In the genomic region with DNA sequence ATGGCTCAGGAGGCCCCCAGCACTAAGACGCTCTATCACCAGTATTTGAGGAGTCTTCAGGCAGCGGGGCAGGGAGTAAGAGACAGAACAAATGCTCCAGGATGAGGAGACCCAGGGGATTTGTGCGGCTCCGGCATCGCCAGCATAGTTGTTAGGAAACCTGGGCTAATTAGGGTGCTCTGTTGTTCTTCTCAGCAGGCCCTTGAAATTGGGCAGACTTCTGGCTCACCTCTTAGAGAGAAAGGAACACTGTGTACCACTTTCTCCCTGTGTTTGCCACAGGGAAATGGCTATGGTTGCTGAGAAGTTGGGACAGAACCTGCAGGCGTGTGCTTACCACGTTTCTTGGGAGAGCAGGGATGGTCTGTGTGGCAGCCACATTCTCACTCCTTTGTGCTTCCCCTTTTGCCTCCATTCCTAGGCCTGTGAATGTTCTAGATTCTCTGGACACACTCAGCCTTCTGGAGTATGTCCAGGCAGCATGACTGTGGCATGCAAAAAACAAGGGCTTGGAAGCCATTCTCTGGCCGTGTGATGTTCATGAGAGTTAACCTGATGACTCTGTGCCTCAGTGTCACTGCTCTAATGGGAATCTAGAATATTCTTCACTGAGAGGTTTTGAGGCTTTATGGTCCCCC, we compare ENCODE assay signal across 11 cellular contexts.
A peak's percentile ranks its signal among the peaks of the same experiment; 100 is the strongest.
DNase-seq lines count a peak whose midpoint lies in the region; ATAC-seq and TF ChIP-seq lines count a peak whose summit lies in the region.
"Had no signal": no experiment of that assay in that cellular context is flagged by ENCODE, and none has a peak within 500 bp of the region (broad histone marks: within the 10 kb centered on the region; RNA-seq: fewer than 3 reads in every experiment).

No MANE protein-coding gene starts in this region.

- H3K36me3 Mint-ChIP-seq in CD4-positive, CD25-positive, alpha-beta regulatory T cell: peaks cover 20% of the 10 kb centered on the region
- peaks cover 6% of the 10 kb centered on the region for H3K36me3 Mint-ChIP-seq in central memory CD8-positive, alpha-beta T cell (ENCODE audit: insufficient read depth)

- peak overlapping the region; percentile 49 to 80 (median 53) for H3K27ac Mint-ChIP-seq in CD4-positive, CD25-positive, alpha-beta regulatory T cell
- peak overlapping the region; percentile 18 for H3K27ac Mint-ChIP-seq in central memory CD8-positive, alpha-beta T cell (ENCODE audit: low read depth)
- H3K27ac Mint-ChIP-seq: activated naive CD4-positive, alpha-beta T cell treated with anti-CD3 and anti-CD28 coated beads, Interleukin-2, amount 10 ng/mL, durations not matched to agents 7 days and 5 days had no signal

- intact Hi-C loops in spleen (cut with DNase I; ENCODE audit: low total_unique reads): no loop called here

- H3K27me3 ChIP-seq in CD4-positive, CD25-positive, alpha-beta regulatory T cell (ENCODE audit: control insufficient read depth, insufficient read depth, low read length): no peaks in the 10 kb centered on the region
- H3K27me3 ChIP-seq in HL-60 (ENCODE audit: insufficient read depth, poor library complexity, severe bottlenecking): no peaks in the 10 kb centered on the region
- no peaks in the 10 kb centered on the region for H3K27me3 ChIP-seq in neutrophil
- H3K27me3 ChIP-seq in spleen (replicated peaks in 1 of 7): no peaks in the 10 kb centered on the region

- peaks cover 51% of the 10 kb centered on the region for H3K4me1 ChIP-seq in CD4-positive, CD25-positive, alpha-beta regulatory T cell (ENCODE audit: control insufficient read depth, insufficient read depth, low read length, poor library complexity, severe bottlenecking)
- H3K4me1 ChIP-seq in neutrophil (ENCODE audit: control insufficient read depth in 1 of 2, insufficient read depth in 1 of 2, low read depth in 1 of 2, low read length in 1 of 2): peaks cover 45 to 55% of the 10 kb centered on the region in 2 experiments
- peaks cover 24 to 54% (median 34%) of the 10 kb centered on the region in 6 donors for H3K4me1 ChIP-seq in spleen

- H3K27ac ChIP-seq in CD4-positive, CD25-positive, alpha-beta regulatory T cell (ENCODE audit: insufficient read depth, low read length, poor library complexity, severe bottlenecking): peak overlapping the region; percentile 47
- H3K27ac ChIP-seq in HL-60 (replicated peaks) (peak overlapping the region; percentile 85), neutrophil (peak overlapping the region; percentile 94), spleen (no peak overlapping the region)

- TF ChIP-seq POLR2A in spleen (IDR thresholded peaks at IDR 0.05): no peak

- DNase-seq in CD4-positive, CD25-positive, alpha-beta regulatory T cell: no peak
- DNase-seq in HL-60 (ENCODE audit: low read depth in 1 of 2, low spot score in 1 of 2) (no peak), spleen (no peak), AML-193 (lab: John Stamatoyannopoulos, UW) (no peak)
- no peak for DNase-seq in central memory CD8-positive, alpha-beta T cell (ENCODE audit: low spot score in 2 of 2)
- DNase-seq: activated naive CD4-positive, alpha-beta T cell treated with anti-CD3 and anti-CD28 coated beads, Interleukin-2, amount 10 ng/mL, durations not matched to agents 7 days and 5 days; RPMI8226 had no signal

- H3K27me3 Mint-ChIP-seq in CD4-positive, CD25-positive, alpha-beta regulatory T cell: no peaks in the 10 kb centered on the region
- no peaks in the 10 kb centered on the region for H3K27me3 Mint-ChIP-seq in central memory CD8-positive, alpha-beta T cell
- H3K27me3 Mint-ChIP-seq: activated naive CD4-positive, alpha-beta T cell treated with anti-CD3 and anti-CD28 coated beads, Interleukin-2, amount 10 ng/mL, durations not matched to agents 7 days and 5 days; IgD-negative memory B cell had no signal

- no peak for TF ChIP-seq CTCF in HL-60 (IDR thresholded peaks at IDR 0.05; ENCODE audit: insufficient read depth, low read length)
- no peak for TF ChIP-seq CTCF in neutrophil (IDR thresholded peaks at IDR 0.05)
- TF ChIP-seq CTCF in spleen (IDR thresholded peaks at IDR 0.05 in 8 of 11, conservative IDR thresholded peaks at IDR 0.05 in 3 of 11): no peak

- peaks cover 4 to 15% of the 10 kb centered on the region in 2 experiments for H3K9me3 ChIP-seq in CD4-positive, CD25-positive, alpha-beta regulatory T cell (ENCODE audit: control insufficient read depth in 2 of 2, low read length in 2 of 2)
- H3K9me3 ChIP-seq in neutrophil (no peaks in the 10 kb centered on the region), spleen (peaks cover 0 to 14% (median 11%) of the 10 kb centered on the region in 8 donors)

- peak overlapping the region in 3 of 4 donors; percentile 20 to 93 (median 41) for H3K4me3 Mint-ChIP-seq in CD4-positive, CD25-positive, alpha-beta regulatory T cell
- no peak overlapping the region for H3K4me3 Mint-ChIP-seq in central memory CD8-positive, alpha-beta T cell
- H3K4me3 Mint-ChIP-seq: activated naive CD4-positive, alpha-beta T cell treated with anti-CD3 and anti-CD28 coated beads, Interleukin-2, amount 10 ng/mL, durations not matched to agents 7 days and 5 days; IgD-negative memory B cell; neural crest cell had no signal

- peaks cover 43 to 89% (median 57%) of the 10 kb centered on the region in 4 donors for H3K4me1 Mint-ChIP-seq in CD4-positive, CD25-positive, alpha-beta regulatory T cell
- H3K4me1 Mint-ChIP-seq in central memory CD8-positive, alpha-beta T cell: peaks cover 77% of the 10 kb centered on the region
- H3K4me1 Mint-ChIP-seq: neural crest cell had no signal

- no peak for ATAC-seq in CD4-positive, CD25-positive, alpha-beta regulatory T cell (ENCODE audit: low read depth in 2 of 2)
- no peak for ATAC-seq in central memory CD8-positive, alpha-beta T cell (replicated peaks; ENCODE audit: extremely low read depth, poor library complexity, severe bottlenecking)
- no peak for ATAC-seq in GM19023 (IDR thresholded peaks at IDR 0.05; ENCODE audit: unreplicated experiment)

- peaks cover 24% of the 10 kb centered on the region for H3K36me3 ChIP-seq in CD4-positive, CD25-positive, alpha-beta regulatory T cell (ENCODE audit: control insufficient read depth, insufficient read depth, low read length)
- H3K36me3 ChIP-seq in neutrophil (no peaks in the 10 kb centered on the region), spleen (peaks cover 0 to 14% (median 3%) of the 10 kb centered on the region in 6 donors)

- H3K9me3 Mint-ChIP-seq in CD4-positive, CD25-positive, alpha-beta regulatory T cell: peaks cover 0 to 12% (median 2%) of the 10 kb centered on the region in 7 donors
- no peaks in the 10 kb centered on the region for H3K9me3 Mint-ChIP-seq in central memory CD8-positive, alpha-beta T cell

- H3K4me3 ChIP-seq in CD4-positive, CD25-positive, alpha-beta regulatory T cell (ENCODE audit: low read depth, low read length): peak overlapping the region; percentile 20
- H3K4me3 ChIP-seq in HL-60 (replicated peaks; ENCODE audit: insufficient read depth, low read length) (no peak overlapping the region), neutrophil (ENCODE audit: low read depth in 1 of 2, low read length in 1 of 2) (no peak overlapping the region), spleen (no peak overlapping the region)

- WGBS in spleen, 5 donors: 79 to 88% (median 83%) methylated on average over 8 of the region's 8 CpGs

Comparison
In these comparisons a context has a peak if more than half of its experiments do, and no peak if none do; other contexts are left out.
1. H3K27ac ChIP-seq: peak in CD4-positive, CD25-positive, alpha-beta regulatory T cell (single experiment), HL-60 (single experiment) and neutrophil (single experiment); none in spleen (0 of 8).